In the genomic region with DNA sequence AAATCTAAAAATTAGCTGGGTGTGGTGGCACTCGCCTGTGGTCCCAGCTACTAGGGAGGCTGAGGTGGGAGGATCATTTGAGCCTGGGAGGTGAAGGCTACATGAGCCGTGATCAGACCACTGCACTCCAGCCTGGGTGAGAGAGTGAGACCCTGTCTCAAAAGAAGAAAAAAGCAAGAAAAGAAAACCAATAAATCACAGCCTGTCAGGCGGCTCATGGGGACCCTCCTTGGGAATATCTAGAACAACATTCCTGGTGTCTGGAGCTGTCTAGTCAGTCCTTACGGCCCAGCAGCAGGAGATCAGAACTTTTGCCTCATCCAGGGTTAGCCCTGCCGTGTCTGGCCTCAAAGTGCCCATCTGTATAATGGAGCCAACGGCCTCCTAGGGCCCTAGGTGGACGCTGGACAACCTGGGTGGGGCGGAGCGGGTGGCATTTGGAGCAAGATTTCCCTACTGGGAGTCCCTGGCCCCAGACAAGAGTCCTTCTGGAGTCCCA, we compare ENCODE assay signal across 10 cellular contexts. TPM values are rescaled to one million over a fixed set of nuclear protein-coding genes. Genes with fewer than 3 reads are reported as not detected.
DNase-seq lines count a peak whose midpoint lies in the region; ATAC-seq, FAIRE-seq and TF ChIP-seq lines count a peak whose summit lies in the region.
"Had no signal": no experiment of that assay in that cellular context is flagged by ENCODE, and none has a peak within 500 bp of the region (broad histone marks: within the 10 kb centered on the region; RNA-seq: fewer than 3 reads in every experiment).

No MANE protein-coding gene starts in this region.

- H3K27ac ChIP-seq in skin epidermis = peak overlapping the region in 14 of 21 experiments; percentile 49 to 100 (median 98)

- H3K36me3 Mint-ChIP-seq in T-helper 17 cell (ENCODE audit: low read depth) = no peaks in the 10 kb centered on the region

- ATAC-seq in T-helper 17 cell (no peak), HG02981 (IDR thresholded peaks at IDR 0.05; ENCODE audit: unreplicated experiment) (no peak)

- peaks cover 4% of the 10 kb centered on the region for H3K27me3 Mint-ChIP-seq in T-helper 17 cell

- H3K27me3 ChIP-seq in GM06990 (replicated peaks; ENCODE audit: control insufficient read depth, insufficient read depth, low read length) = no peaks in the 10 kb centered on the region

- TF ChIP-seq CTCF in GM06990 (IDR thresholded peaks at IDR 0.05; ENCODE audit: insufficient read depth, low read length, poor library complexity, severe bottlenecking) = no peak

- H3K27ac Mint-ChIP-seq in T-helper 17 cell = no peak overlapping the region

- peak overlapping the region; percentile 61 for H3K4me3 Mint-ChIP-seq in T-helper 17 cell

- FAIRE-seq in GM12891 (lab: Jason Lieb, UNC) = no peak
- FAIRE-seq: urothelium cell line had no signal

- H3K9me3 ChIP-seq in T-helper 17 cell (ENCODE audit: control insufficient read depth, low read length, poor library complexity, severe bottlenecking) (no peaks in the 10 kb centered on the region), iPS-18c (ENCODE audit: control insufficient read depth, insufficient read depth, low read length) (no peaks in the 10 kb centered on the region)

- DNase-seq in GM06990 (ENCODE audit: extremely low read depth, insufficient read length) (no peak), T-helper 17 cell (no peak), RKO (ENCODE audit: low spot score) (no peak), HPDE6-E6E7 (ENCODE audit: extremely low spot score) (no peak), GM12891 (ENCODE audit: insufficient read length, low spot score) (no peak)
- DNase-seq: activated T-cell treated with anti-CD3 and anti-CD28 coated beads for 4 hours had no signal

- H3K4me1 Mint-ChIP-seq in T-helper 17 cell = peaks cover 24% of the 10 kb centered on the region

- peak overlapping the region; percentile 44 for H3K4me3 ChIP-seq in GM06990 (replicated peaks; ENCODE audit: low read depth, low read length)
- peak overlapping the region; percentile 34; the same call in 1 of the 2 replicates for H3K4me3 ChIP-seq in iPS-18c (ENCODE audit: insufficient read depth, low read depth, low read length)
- no peak overlapping the region for H3K4me3 ChIP-seq in skin epidermis

- no peaks in the 10 kb centered on the region for H3K36me3 ChIP-seq in GM06990 (ENCODE audit: control insufficient read depth, insufficient read depth, low read length)

- TF ChIP-seq POLR2A in GM12891 (IDR thresholded peaks at IDR 0.05; ENCODE audit: low read depth, low read length) = no peak

TF ChIP-seq in GM12891, 5 proteins besides CTCF, POLR2A, EP300 and RAD21:
- no peak for TF ChIP-seq TAF1 (IDR thresholded peaks at IDR 0.05; ENCODE audit: low read depth, low read length)
- TF ChIP-seq POLR2AphosphoS5 (IDR thresholded peaks at IDR 0.05; ENCODE audit: low read depth, low read length) = no peak

RNA-seq across cellular contexts. Expression of gene ACTB, which starts 23.9 kb away (rescaled TPM):
- total RNA-seq in T-helper 17 cell = 1,000 to 10,000 TPM; 3,656 to 4,118 TPM
- 9,343 TPM for polyA plus RNA-seq in GM12891 (2012; ENCODE audit: low read depth, missing spikeins)

RNA-seq across cellular contexts. Expression of gene FSCN1, which starts 38.3 kb away (rescaled TPM):
- 10 to 100 TPM in 1 of 2 donors, 1 to 10 TPM in 1; 8.6 to 10.0 TPM for total RNA-seq in T-helper 17 cell
- 198 TPM for polyA plus RNA-seq in GM12891 (2012; ENCODE audit: low read depth, missing spikeins)

RNA-seq across cellular contexts. Expression of gene FBXL18, which starts 40.7 kb away (rescaled TPM):
- 1 to 10 TPM; 9.7 TPM for total RNA-seq in T-helper 17 cell
- polyA plus RNA-seq in GM12891 (2012; ENCODE audit: low read depth, missing spikeins) = 2.5 TPM

Comparison
In these comparisons a context has a peak if more than half of its experiments do, and no peak if none do; other contexts are left out.
1. H3K4me3 ChIP-seq: peak in GM06990 (single experiment) and iPS-18c (single experiment); none in skin epidermis (0 of 7).